Comparison of ENCODE assay signal across 1 cellular context in genomic region chrX:124300412-124300811, GRCh38.
TF ChIP-seq lines count a peak whose summit lies in the region.

No MANE protein-coding gene starts in this region.

TF ChIP-seq in GM12878, 131 proteins besides CTCF, POLR2A, EP300 and RAD21:
- TF ChIP-seq RUNX3 (IDR thresholded peaks at IDR 0.05; ENCODE audit: low read length) (peak; percentile 22; the same call in 1 of the 2 replicates), MYB (IDR thresholded peaks at IDR 0.05; ENCODE audit: borderline replicate concordance, low read depth, low read length) (no peak), ETV6 (conservative IDR thresholded peaks at IDR 0.05 in 1 of 2, IDR thresholded peaks at IDR 0.05 in 1 of 2; ENCODE audit: borderline replicate concordance in 1 of 2, low read depth in 1 of 2) (peak in 1 of 2 experiments; percentile 86; a peak in 2 of 4 replicates)
TF ChIP-seq in GM12878: peak in this region for 2.
